In genomic region chr12:106358410-106359241, GRCh38 we compare ENCODE assay signal across 8 cellular contexts. TPM values are rescaled to one million over a fixed set of nuclear protein-coding genes. Genes with fewer than 3 reads are reported as not detected.
DNase-seq lines count a peak whose midpoint lies in the region; ATAC-seq and TF ChIP-seq lines count a peak whose summit lies in the region.

No MANE protein-coding gene starts in this region.

- no peaks in the 10 kb centered on the region for H3K36me3 ChIP-seq in ES-I3 (ENCODE audit: insufficient read depth, low read length)
- no peaks in the 10 kb centered on the region for H3K36me3 ChIP-seq in H7 (replicated peaks; ENCODE audit: control insufficient read depth, insufficient read depth, low read length)
- no peaks in the 10 kb centered on the region for H3K36me3 ChIP-seq in MM.1S (replicated peaks; ENCODE audit: insufficient read depth, low read length)
- no peaks in the 10 kb centered on the region for H3K36me3 ChIP-seq in ascending aorta
- no peaks in the 10 kb centered on the region for H3K36me3 ChIP-seq in iPS-20b (ENCODE audit: insufficient read depth, low read depth, low read length)

- H3K79me2 ChIP-seq in MM.1S (ENCODE audit: low read length), result peaks cover 50% of the 10 kb centered on the region

- peak overlapping the region; percentile 60 for H3K4me3 ChIP-seq in H7 (ENCODE audit: insufficient read depth, low read depth, low read length)
- peak overlapping the region; percentile 72 for H3K4me3 ChIP-seq in MM.1S (ENCODE audit: low read length)
- H3K4me3 ChIP-seq in ascending aorta, result peak overlapping the region; percentile 70 to 83
- H3K4me3 ChIP-seq in iPS-20b (ENCODE audit: low read length), result peak overlapping the region; percentile 81

- no peaks in the 10 kb centered on the region for H3K9me2 ChIP-seq in MM.1S (replicated peaks; ENCODE audit: insufficient read depth, low read length)

- H3K27ac Mint-ChIP-seq in stimulated activated naive B cell treated with anti-CD40 and anti-IgM and Interleukin-4, amounts not matched to agents 10 μg/mL and 1 μg/mL and 100 μg/mL, for 72 hours, result peak overlapping the region; percentile 94

- H3K4me3 Mint-ChIP-seq in stimulated activated naive B cell treated with anti-CD40 and anti-IgM and Interleukin-4, amounts not matched to agents 10 μg/mL and 1 μg/mL and 100 μg/mL, for 72 hours, result peak overlapping the region; percentile 91 to 94

- H3K27me3 ChIP-seq in H7 (ENCODE audit: control insufficient read depth, insufficient read depth, low read length) (no peaks in the 10 kb centered on the region), MM.1S (replicated peaks; ENCODE audit: insufficient read depth, low read length) (no peaks in the 10 kb centered on the region), ascending aorta (no peaks in the 10 kb centered on the region), iPS-20b (ENCODE audit: insufficient read depth, low read length) (no peaks in the 10 kb centered on the region)

- H3K4me2 ChIP-seq in MM.1S (ENCODE audit: low read depth, low read length), result peak overlapping the region; percentile 73

- 0 out of 2 replicates have a peak, but pooled peaks cover 3% of the 10 kb centered on the region for H3F3A ChIP-seq in MM.1S (ENCODE audit: insufficient read depth, low read length)

- H2AFZ ChIP-seq in MM.1S (ENCODE audit: low read length), result peak overlapping the region; percentile 75

- no peaks in the 10 kb centered on the region for H4K20me1 ChIP-seq in MM.1S (ENCODE audit: insufficient read depth, low read length)

- H3K27ac ChIP-seq in MM.1S (ENCODE audit: low read length), result peak overlapping the region; percentile 56; the same call in 1 of the 2 replicates
- peak overlapping the region; percentile 84 to 90 for H3K27ac ChIP-seq in ascending aorta
- H3K27ac ChIP-seq in iPS-20b (ENCODE audit: low read length), result no peak overlapping the region

- peaks cover 8 to 16% of the 10 kb centered on the region in 2 donors for H3K4me1 Mint-ChIP-seq in stimulated activated naive B cell treated with anti-CD40 and anti-IgM and Interleukin-4, amounts not matched to agents 10 μg/mL and 1 μg/mL and 100 μg/mL, for 72 hours

- H3K9me3 Mint-ChIP-seq in stimulated activated naive B cell treated with anti-CD40 and anti-IgM and Interleukin-4, amounts not matched to agents 10 μg/mL and 1 μg/mL and 100 μg/mL, for 72 hours, result no peaks in the 10 kb centered on the region

- ATAC-seq in stimulated activated naive B cell treated with anti-CD40 and anti-IgM and Interleukin-4, amounts not matched to agents 10 μg/mL and 1 μg/mL and 100 μg/mL, for 72 hours (replicated peaks), result peak; percentile 3 to 19

- H3K9ac ChIP-seq in ES-I3 (ENCODE audit: low read depth, low read length), result peak overlapping the region; percentile 73
- peak overlapping the region; percentile 75 for H3K9ac ChIP-seq in MM.1S (ENCODE audit: low read length)
- peak overlapping the region; percentile 77 for H3K9ac ChIP-seq in iPS-20b (ENCODE audit: low read depth, low read length)

- no peaks in the 10 kb centered on the region for H3K27me3 Mint-ChIP-seq in stimulated activated naive B cell treated with anti-CD40 and anti-IgM and Interleukin-4, amounts not matched to agents 10 μg/mL and 1 μg/mL and 100 μg/mL, for 72 hours

- H3K4me1 ChIP-seq in ES-I3 (ENCODE audit: insufficient read depth, low read length), result no peaks in the 10 kb centered on the region
- 0 out of 2 replicates have a peak, but pooled peaks cover 4% of the 10 kb centered on the region for H3K4me1 ChIP-seq in MM.1S (ENCODE audit: low read length)
- peaks cover 11 to 12% of the 10 kb centered on the region in 2 donors for H3K4me1 ChIP-seq in ascending aorta
- no peaks in the 10 kb centered on the region for H3K4me1 ChIP-seq in iPS-20b (ENCODE audit: insufficient read depth, low read length)

- peaks cover 4 to 5% of the 10 kb centered on the region in 2 donors for H3K36me3 Mint-ChIP-seq in stimulated activated naive B cell treated with anti-CD40 and anti-IgM and Interleukin-4, amounts not matched to agents 10 μg/mL and 1 μg/mL and 100 μg/mL, for 72 hours

- H3K9me3 ChIP-seq in ES-I3 (ENCODE audit: control insufficient read depth, insufficient read depth, low read length) (no peaks in the 10 kb centered on the region), MM.1S (replicated peaks; ENCODE audit: insufficient read depth, low read length) (no peaks in the 10 kb centered on the region), ascending aorta (no peaks in the 10 kb centered on the region), iPS-20b (ENCODE audit: insufficient read depth, low read depth, low read length) (no peaks in the 10 kb centered on the region)

- DNase-seq in H7 (no peak), MM.1S (no peak), ascending aorta (ENCODE audit: low spot score in 2 of 2) (peak in 1 of 2 donors; percentile 71), DMS153 (lab: John Stamatoyannopoulos, UW) (no peak)
- DNase-seq in stimulated activated naive B cell treated with anti-CD40 and anti-IgM and Interleukin-4, amounts not matched to agents 10 μg/mL and 1 μg/mL and 100 μg/mL, for 72 hours, result no peak
- no peak for DNase-seq in activated CD4-positive, CD25-positive, alpha-beta regulatory T cell (lab: John Stamatoyannopoulos, UW)

- 0 out of 2 replicates have a peak, but pooled peaks have one; percentile 16 for TF ChIP-seq CTCF in MM.1S (IDR thresholded peaks at IDR 0.05; ENCODE audit: low read length)
- no peak for TF ChIP-seq CTCF in ascending aorta (IDR thresholded peaks at IDR 0.05)

- intact Hi-C loops in ascending aorta (cut with DNase I), result loop anchor here (1.0 to 5.0 kb wide), 4 partner anchors 111 to 734 kb away; partner anchors contain the start of genes CKAP4, CRY1, RIC8B and TMEM263

RNA-seq across cellular contexts. Expression of gene POLR3B, which starts 1.1 kb away (rescaled TPM):
- 5.5 and 8.5 TPM in 2 replicates for total RNA-seq in H7 (2014; rRNA removed; shearing (Covaris generic))
- total RNA-seq in ascending aorta, result 0.21 TPM

RNA-seq across cellular contexts. Expression of gene TCP11L2, which starts 56.1 kb away (rescaled TPM):
- 6.9 and 8.3 TPM in 2 replicates for total RNA-seq in H7 (2014; rRNA removed; shearing (Covaris generic))
- total RNA-seq in ascending aorta, result 16.0 TPM
